In genomic region chr4:67927251-67927650, GRCh38 we compare ENCODE assay signal across 1 cellular context.
TF ChIP-seq lines count a peak whose summit lies in the region.

No MANE protein-coding gene starts in this region.

TF ChIP-seq in WTC11, 78 proteins besides CTCF, POLR2A, EP300 and RAD21 (continued from another document):
- no peak for TF ChIP-seq NR1H2 (CRISPR knock-in tag; IDR thresholded peaks at IDR 0.05)
- no peak for TF ChIP-seq TEAD1 (CRISPR knock-in tag; IDR thresholded peaks at IDR 0.05)
- TF ChIP-seq MXD4 (CRISPR knock-in tag; IDR thresholded peaks at IDR 0.05; ENCODE audit: borderline replicate concordance), result no peak
- no peak for TF ChIP-seq JUN (CRISPR knock-in tag; IDR thresholded peaks at IDR 0.05)
- no peak for TF ChIP-seq NFE2L1 (CRISPR knock-in tag; IDR thresholded peaks at IDR 0.05)
- TF ChIP-seq TP53 (CRISPR knock-in tag; IDR thresholded peaks at IDR 0.05), result no peak
- no peak for TF ChIP-seq CREB1 (CRISPR knock-in tag; IDR thresholded peaks at IDR 0.05)
- no peak for TF ChIP-seq E2F1 (CRISPR knock-in tag; IDR thresholded peaks at IDR 0.05)
- no peak for TF ChIP-seq E2F4 (CRISPR knock-in tag; IDR thresholded peaks at IDR 0.05; ENCODE audit: borderline replicate concordance, low read depth)
